In the genomic region with DNA sequence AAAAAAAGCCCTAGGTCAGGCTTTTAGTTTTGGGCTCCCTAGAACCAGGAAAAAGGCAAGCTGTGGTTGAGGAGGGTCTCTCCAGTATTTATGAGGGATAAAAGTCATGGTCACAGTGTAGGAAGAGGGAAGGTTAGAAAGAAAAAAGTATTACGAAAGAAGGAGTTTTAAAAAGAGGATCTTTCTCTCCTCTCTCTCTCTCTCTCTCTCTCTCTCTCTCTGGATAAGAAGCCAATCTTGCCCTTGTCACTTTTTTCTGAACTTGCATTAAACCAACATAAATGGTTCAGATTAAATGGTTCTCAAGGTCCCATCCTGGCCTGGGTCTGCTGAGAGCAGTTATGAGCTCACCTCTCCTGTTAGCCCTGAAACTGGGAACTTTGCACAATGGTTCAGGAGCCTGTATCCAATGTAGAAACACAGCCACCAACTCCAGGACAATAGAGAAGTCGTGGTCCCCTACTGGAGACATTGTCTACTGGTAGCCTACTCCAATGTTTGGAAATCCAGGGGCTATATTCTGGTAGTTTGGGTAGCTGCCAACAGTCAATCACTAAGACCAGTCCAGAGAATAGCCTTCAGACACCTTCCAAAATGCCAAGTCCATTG, we compare ENCODE assay signal across 12 cellular contexts.
"Had no signal": no experiment of that assay in that cellular context is flagged by ENCODE, and none has a peak within 500 bp of the region (broad histone marks: within the 10 kb centered on the region; RNA-seq: fewer than 3 reads in every experiment).

No MANE protein-coding gene starts in this region.

- H3K9me3 ChIP-seq: ascending aorta, esophagus muscularis mucosa, tibial artery, vagina had no signal

- H3K4me3 Mint-ChIP-seq: WTC11 had no signal

- H3K27ac ChIP-seq: ascending aorta, esophagus muscularis mucosa, tibial artery, vagina had no signal

- H3K27me3 Mint-ChIP-seq: naive thymus-derived CD4-positive, alpha-beta T cell had no signal

- H3K36me3 ChIP-seq: ascending aorta, esophagus muscularis mucosa, tibial artery, vagina had no signal

- H3K9me3 Mint-ChIP-seq: naive thymus-derived CD4-positive, alpha-beta T cell; T-helper 1 cell treated with Interleukin-12 subunit alpha and Interleukin-12 subunit beta and Interleukin-4 antibody, amounts not matched to agents 30 μg/mL and 1 μg/mL, for 36 hours; WTC11 had no signal

- H3K36me3 Mint-ChIP-seq: naive thymus-derived CD4-positive, alpha-beta T cell; WTC11 had no signal

- H3K27ac Mint-ChIP-seq: naive thymus-derived CD4-positive, alpha-beta T cell; T-helper 1 cell treated with Interleukin-12 subunit alpha and Interleukin-12 subunit beta and Interleukin-4 antibody, amounts not matched to agents 30 μg/mL and 1 μg/mL, for 36 hours; WTC11 had no signal

- H3K4me1 Mint-ChIP-seq: WTC11 had no signal

- ATAC-seq: naive thymus-derived CD4-positive, alpha-beta T cell; WTC11 had no signal

- DNase-seq: activated effector memory CD4-positive, alpha-beta T cell treated with Interleukin-2 at 50 U/mL for 16 hours; mammary epithelial cell; naive thymus-derived CD4-positive, alpha-beta T cell; posterior cingulate gyrus; stimulated activated CD4-positive, alpha-beta T cell treated with anti-CD3 and anti-CD28 coated beads, Interleukin-15, amount 100 ng/mL, for 24 hours; stimulated activated CD4-positive, alpha-beta T cell treated with anti-CD3 and anti-CD28 coated beads, Interleukin-4, amount 100 ng/mL, for 24 hours; tibial artery had no signal
